ENCODE assay signal across 11 cellular contexts in genomic region chr3:15155840-15156360, GRCh38.
"Had no signal": no experiment of that assay in that cellular context is flagged by ENCODE, and none has a peak within 500 bp of the region (broad histone marks: within the 10 kb centered on the region; RNA-seq: fewer than 3 reads in every experiment).

No MANE protein-coding gene starts in this region.

- H2AFZ ChIP-seq: GM23248 had no signal

- DNase-seq: GM23248, H9, HCEC 1CT, HFFc6, IMR-90, Karpas-422, KBM-7 had no signal

- H3K4me3 ChIP-seq: GM23248 had no signal

- FAIRE-seq: H1, H54 had no signal

- H3K9ac ChIP-seq: GM23248, KMS-11 had no signal

- H3K27ac ChIP-seq: GM23248, HL-60, KMS-11 had no signal

- H3K4me2 ChIP-seq: KMS-11 had no signal
